Comparison of ENCODE assay signal across 29 cellular contexts in the genomic region with DNA sequence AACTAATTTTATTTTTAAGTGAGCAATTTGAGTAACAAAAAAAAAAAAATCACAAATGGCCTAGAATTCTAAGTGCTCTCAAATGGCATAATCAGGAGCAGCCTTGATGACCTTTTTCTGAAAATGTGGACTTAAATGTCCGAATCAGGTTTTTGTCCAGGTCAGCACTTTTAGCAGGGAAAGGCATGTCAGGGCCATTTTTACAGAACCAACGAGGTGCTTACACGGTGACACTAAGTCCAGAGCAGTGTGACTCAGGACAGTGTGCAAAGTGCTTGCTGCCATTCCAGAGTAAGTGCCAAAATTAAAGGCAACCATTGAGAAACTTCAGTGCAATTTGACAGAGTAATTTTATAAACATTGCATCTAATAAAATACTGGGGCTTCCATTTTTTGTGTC.
"Had no signal": no experiment of that assay in that cellular context is flagged by ENCODE, and none has a peak within 500 bp of the region (broad histone marks: within the 10 kb centered on the region; RNA-seq: fewer than 3 reads in every experiment).

No MANE protein-coding gene starts in this region.

- ATAC-seq: activated naive CD4-positive, alpha-beta T cell treated with anti-CD3 and anti-CD28 coated beads, Interleukin-2, amount 50 U/mL, for 72 hours; activated naive CD8-positive, alpha-beta T cell treated with anti-CD3 and anti-CD28 coated beads, Interleukin-2, amount 50 U/mL, for 24 hours; activated T-cell treated with anti-CD3 and anti-CD28 coated beads, Interleukin-2, amount 50 U/mL, for 4 hours; Panc1; Right ventricle myocardium inferior; T-cell had no signal

- H3K9me3 Mint-ChIP-seq: activated B cell treated with CpG ODN at 0.5 μM for 24 hours; activated CD4-positive, alpha-beta T cell treated with anti-CD3 and anti-CD28 coated beads, Interleukin-2, amount 10 ng/mL, durations not matched to agents 24 days and 14 days; activated naive CD4-positive, alpha-beta T cell treated with anti-CD3 and anti-CD28 coated beads, Interleukin-2, amount 50 U/mL, for 72 hours; activated T-cell treated with anti-CD3 and anti-CD28 coated beads, Interleukin-2, amount 50 U/mL, for 4 hours; central memory CD8-positive, alpha-beta T cell; T-cell had no signal

- H3K4me1 Mint-ChIP-seq: activated CD4-positive, alpha-beta T cell treated with anti-CD3 and anti-CD28 coated beads, Interleukin-2, amount 10 ng/mL, durations not matched to agents 24 days and 14 days; activated naive CD8-positive, alpha-beta T cell treated with anti-CD3 and anti-CD28 coated beads, Interleukin-2, amount 50 U/mL, for 24 hours; central memory CD8-positive, alpha-beta T cell had no signal

- DNase-seq: activated B cell treated with CpG ODN at 0.5 μM for 24 hours; activated CD4-positive, alpha-beta T cell treated with anti-CD3 and anti-CD28 coated beads for 1 hour; activated CD4-positive, alpha-beta T cell treated with anti-CD3 and anti-CD28 coated beads, Interleukin-2, amount 10 ng/mL, durations not matched to agents 24 days and 14 days; activated CD4-positive, alpha-beta T cell treated with anti-CD3 and anti-CD28 coated beads, Interleukin-2, amount 50 U/mL, for 48 hours; activated CD8-positive, alpha-beta memory T cell treated with anti-CD3 and anti-CD28 coated beads for 24 hours; activated effector memory CD4-positive, alpha-beta T cell treated with anti-CD3 and anti-CD28 coated beads, Interleukin-2, amount 50 U/mL, for 16 hours; activated naive CD4-positive, alpha-beta T cell treated with Interleukin-2 at 50 U/mL for 16 hours; activated naive CD8-positive, alpha-beta T cell treated with anti-CD3 and anti-CD28 coated beads, Interleukin-2, amount 50 U/mL, for 24 hours; activated T-cell treated with anti-CD3 and anti-CD28 coated beads, Interleukin-2, amount 50 U/mL, for 4 hours; amygdala; MV-4-11; NCI-H1105; NCI-H1436 treated with DMSO at 0.1 percent for 48 hours; NCI-H187; NCI-H2081; NCI-H510A treated with DMSO at 0.1 percent for 48 hours; NCI-H69; NK-92 treated with Interleukin-12 subunit alpha and Interleukin-12 subunit beta, amount 100 ng/mL, for 24 hours; OCI-M1; RPMI8226; T-cell; T-helper 2 cell; T1000 had no signal

- H3K27me3 Mint-ChIP-seq: activated B cell treated with CpG ODN at 0.5 μM for 24 hours; activated CD4-positive, alpha-beta T cell treated with anti-CD3 and anti-CD28 coated beads, Interleukin-2, amount 10 ng/mL, durations not matched to agents 24 days and 14 days; activated naive CD8-positive, alpha-beta T cell treated with anti-CD3 and anti-CD28 coated beads, Interleukin-2, amount 50 U/mL, for 24 hours; brain; central memory CD8-positive, alpha-beta T cell; T-cell had no signal

- H3K27ac ChIP-seq: SK-N-MC had no signal

- H3K27ac Mint-ChIP-seq: activated B cell treated with CpG ODN at 0.5 μM for 24 hours; activated CD4-positive, alpha-beta T cell treated with anti-CD3 and anti-CD28 coated beads, Interleukin-2, amount 10 ng/mL, durations not matched to agents 24 days and 14 days; activated naive CD4-positive, alpha-beta T cell treated with anti-CD3 and anti-CD28 coated beads, Interleukin-2, amount 50 U/mL, for 72 hours; activated naive CD8-positive, alpha-beta T cell treated with anti-CD3 and anti-CD28 coated beads, Interleukin-2, amount 50 U/mL, for 24 hours; brain; T-cell had no signal

- H3K4me3 Mint-ChIP-seq: activated B cell treated with CpG ODN at 0.5 μM for 24 hours; activated CD4-positive, alpha-beta T cell treated with anti-CD3 and anti-CD28 coated beads, Interleukin-2, amount 10 ng/mL, durations not matched to agents 24 days and 14 days; activated naive CD8-positive, alpha-beta T cell treated with anti-CD3 and anti-CD28 coated beads, Interleukin-2, amount 50 U/mL, for 24 hours; activated T-cell treated with anti-CD3 and anti-CD28 coated beads, Interleukin-2, amount 50 U/mL, for 4 hours; brain; central memory CD8-positive, alpha-beta T cell; T-cell had no signal

- H3K4me3 ChIP-seq: SK-N-MC had no signal
